18 cellular contexts compared by ENCODE assay signal in the genomic region with DNA sequence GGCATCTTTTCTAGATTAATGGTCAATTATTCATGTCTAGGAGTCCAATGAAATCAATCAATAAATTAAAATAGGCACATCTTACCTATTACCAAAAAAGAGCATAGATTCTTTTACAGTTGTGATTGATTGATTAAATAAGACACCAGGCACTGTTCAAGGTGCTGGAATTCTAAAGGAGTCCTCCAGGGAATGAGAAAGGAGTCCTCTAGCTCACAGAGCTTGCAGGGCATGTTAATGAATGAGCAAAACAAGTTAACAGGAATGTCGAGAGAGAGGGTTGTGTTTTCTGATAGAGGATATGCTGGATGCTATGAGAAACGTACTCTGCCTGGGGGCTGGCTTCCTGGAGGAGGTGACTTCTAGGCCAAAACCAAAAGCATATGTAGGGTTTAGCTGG.
DNase-seq lines count a peak whose midpoint lies in the region; ATAC-seq and TF ChIP-seq lines count a peak whose summit lies in the region.
"Had no signal": no experiment of that assay in that cellular context is flagged by ENCODE, and none has a peak within 500 bp of the region (broad histone marks: within the 10 kb centered on the region; RNA-seq: fewer than 3 reads in every experiment).

No MANE protein-coding gene starts in this region.

- H3K4me3 Mint-ChIP-seq in HFFc6 (peak overlapping the region; percentile 51; the same call in 1 of the 2 replicates), WTC11 (no peak overlapping the region)
- H3K4me3 Mint-ChIP-seq: B cell; CD4-positive, alpha-beta T cell had no signal

- H3K23ac ChIP-seq in mesendoderm (ENCODE audit: low read length) = no peak overlapping the region

- no peaks in the 10 kb centered on the region for H3K9me3 Mint-ChIP-seq in HFFc6
- H3K9me3 Mint-ChIP-seq in WTC11 = peaks cover 19% of the 10 kb centered on the region
- H3K9me3 Mint-ChIP-seq: CD4-positive, alpha-beta T cell had no signal

- peak; percentile 64 for ATAC-seq in WTC11

- H3K18ac ChIP-seq in mesendoderm (ENCODE audit: low read length) = no peak overlapping the region

- CTCF ChIA-PET in WTC11 (lab: Charles Lee) = interaction anchor here (1.1 to 2.0 kb wide), 2 partner anchors 9 to 224 kb away, joined by 5 to 6 read pairs; no protein-coding TSS in a partner anchor

- H2AFZ ChIP-seq in smooth muscle cell (ENCODE audit: low read depth) = no peak overlapping the region

- H3K79me2 ChIP-seq in mesendoderm (ENCODE audit: control insufficient read depth, insufficient read depth, low read length) = no peaks in the 10 kb centered on the region
- no peaks in the 10 kb centered on the region for H3K79me2 ChIP-seq in smooth muscle cell (ENCODE audit: low read depth)

- H3K4me2 ChIP-seq in mesendoderm (ENCODE audit: low read length) (no peak overlapping the region), smooth muscle cell (peak overlapping the region; percentile 58)

- no peak overlapping the region for H4K5ac ChIP-seq in mesendoderm (ENCODE audit: low read length)

- H3K27ac ChIP-seq in mesendoderm (ENCODE audit: low read depth, low read length) (no peak overlapping the region), smooth muscle cell (ENCODE audit: low read depth) (peak overlapping the region; percentile 55)
- H3K27ac ChIP-seq: Peyer's patch had no signal

- H3K27me3 ChIP-seq in mesendoderm (ENCODE audit: insufficient read depth, low read length, poor library complexity) = no peaks in the 10 kb centered on the region
- no peaks in the 10 kb centered on the region for H3K27me3 ChIP-seq in smooth muscle cell (ENCODE audit: low read depth)
- H3K27me3 ChIP-seq: Peyer's patch had no signal

- H3K27me3 Mint-ChIP-seq in HFFc6 (ENCODE audit: insufficient read depth) = peaks cover 3% of the 10 kb centered on the region
- H3K27me3 Mint-ChIP-seq in WTC11 (ENCODE audit: low read depth) = no peaks in the 10 kb centered on the region
- H3K27me3 Mint-ChIP-seq: B cell; CD4-positive, alpha-beta T cell had no signal

- H3K4ac ChIP-seq in mesendoderm (ENCODE audit: low read depth, low read length) = no peak overlapping the region

- H3K4me1 Mint-ChIP-seq in HFFc6 (ENCODE audit: low read depth) = peaks cover 21% of the 10 kb centered on the region
- peaks cover 4% of the 10 kb centered on the region for H3K4me1 Mint-ChIP-seq in WTC11
- H3K4me1 Mint-ChIP-seq: B cell had no signal

- H3K9ac ChIP-seq in mesendoderm (ENCODE audit: low read length) (no peak overlapping the region), smooth muscle cell (ENCODE audit: low read depth) (no peak overlapping the region)

- no peaks in the 10 kb centered on the region for H3K36me3 ChIP-seq in mesendoderm (ENCODE audit: control insufficient read depth, insufficient read depth, low read length)
- no peaks in the 10 kb centered on the region for H3K36me3 ChIP-seq in smooth muscle cell (ENCODE audit: low read depth)
- H3K36me3 ChIP-seq: Peyer's patch had no signal

- H3K36me3 Mint-ChIP-seq in HFFc6 (ENCODE audit: low read depth) = peaks cover 32% of the 10 kb centered on the region
- H3K36me3 Mint-ChIP-seq in WTC11 = peaks cover 7% of the 10 kb centered on the region; the same call in 1 of the 2 replicates

- no CpG with 5 or more reads among the region's 2 CpGs for WGBS in mesendoderm (ENCODE audit: extremely low coverage, insufficient coverage, low lambda C conversion rate)
- 42% methylated on average over 2 of the region's 2 CpGs for WGBS in smooth muscle cell (ENCODE audit: low lambda C conversion rate)

- H3K4me3 ChIP-seq in mesendoderm (ENCODE audit: low read length) (no peak overlapping the region), smooth muscle cell (no peak overlapping the region)
- H3K4me3 ChIP-seq: Peyer's patch had no signal

- H3K4me1 ChIP-seq in mesendoderm (ENCODE audit: control insufficient read depth, low read depth, low read length) = no peaks in the 10 kb centered on the region
- no peaks in the 10 kb centered on the region for H3K4me1 ChIP-seq in smooth muscle cell (ENCODE audit: low read depth)
- H3K4me1 ChIP-seq: Peyer's patch had no signal

- POLR2A ChIA-PET in WTC11 (lab: Charles Lee) = no interaction called here

- no peak overlapping the region for H2BK5ac ChIP-seq in mesendoderm (ENCODE audit: low read length)

- peaks cover 5% of the 10 kb centered on the region for H3F3A ChIP-seq in smooth muscle cell (ENCODE audit: low read depth)

- no peaks in the 10 kb centered on the region for H3K9me3 ChIP-seq in smooth muscle cell (replicated peaks; ENCODE audit: low read depth)
- H3K9me3 ChIP-seq: Peyer's patch had no signal

- DNase-seq in HFFc6 (no peak), WTC11 (ENCODE audit: low spot score) (no peak), mesendoderm (peak; percentile 38), smooth muscle cell (lab: John Stamatoyannopoulos, UW; ENCODE audit: unreplicated experiment) (no peak), mesenteric fat pad (ENCODE audit: low spot score) (no peak), T1000 (lab: John Stamatoyannopoulos, UW) (no peak), NCI-H1436 (lab: John Stamatoyannopoulos, UW) (no peak)
- DNase-seq: CD4-positive, alpha-beta T cell; DMS79; KG1; NCI-H1092 treated with DMSO at 0.1 percent for 48 hours; NCI-H187 treated with DMSO at 0.1 percent for 48 hours; NCI-H2171 treated with DMSO at 0.1 percent for 48 hours; NCI-H510A; NCI-H82; SHP77 had no signal

- no peaks in the 10 kb centered on the region for H3K79me1 ChIP-seq in mesendoderm (ENCODE audit: low read length)

- H2AK5ac ChIP-seq in mesendoderm (ENCODE audit: low read length) = no peak overlapping the region

- TF ChIP-seq CTCF in HFFc6 (IDR thresholded peaks at IDR 0.05) (no peak), WTC11 (IDR thresholded peaks at IDR 0.05) (no peak), smooth muscle cell (IDR thresholded peaks at IDR 0.05; ENCODE audit: borderline replicate concordance, insufficient read depth, poor library complexity, severe bottlenecking) (no peak)

- peak overlapping the region; percentile 85 for H3K27ac Mint-ChIP-seq in HFFc6
- H3K27ac Mint-ChIP-seq in WTC11 = 0 out of 2 replicates have a peak overlapping the region, but pooled peaks have one; percentile 57
- H3K27ac Mint-ChIP-seq: B cell; CD4-positive, alpha-beta T cell had no signal

- H3K56ac ChIP-seq in mesendoderm (ENCODE audit: low read length) = no peak overlapping the region

- H2BK120ac ChIP-seq in mesendoderm (ENCODE audit: low read depth, low read length) = no peak overlapping the region

- H4K20me1 ChIP-seq in smooth muscle cell (ENCODE audit: low read depth) = no peaks in the 10 kb centered on the region

- H2BK15ac ChIP-seq in mesendoderm (replicated peaks; ENCODE audit: low read depth) = no peak overlapping the region

- H4K8ac ChIP-seq in mesendoderm (ENCODE audit: low read depth, low read length) = no peak overlapping the region

TF ChIP-seq in WTC11, 78 proteins besides CTCF, POLR2A, EP300 and RAD21 (continues in another document):
- TF ChIP-seq ZBTB21 (CRISPR knock-in tag; IDR thresholded peaks at IDR 0.05; ENCODE audit: borderline replicate concordance) (no peak), ATF1 (CRISPR knock-in tag; IDR thresholded peaks at IDR 0.05) (no peak), ZMAT4 (CRISPR knock-in tag; IDR thresholded peaks at IDR 0.05) (no peak), JAZF1 (CRISPR knock-in tag; IDR thresholded peaks at IDR 0.05) (no peak), OVOL2 (CRISPR knock-in tag; IDR thresholded peaks at IDR 0.05; ENCODE audit: borderline replicate concordance) (no peak), CBFB (CRISPR knock-in tag; IDR thresholded peaks at IDR 0.05; ENCODE audit: low read depth) (no peak), HMGXB4 (CRISPR knock-in tag; IDR thresholded peaks at IDR 0.05) (no peak), TEAD4 (CRISPR knock-in tag; IDR thresholded peaks at IDR 0.05) (no peak), NR3C1 (CRISPR knock-in tag; conservative IDR thresholded peaks at IDR 0.05; ENCODE audit: low read depth) (no peak), HMGA2 (CRISPR knock-in tag; IDR thresholded peaks at IDR 0.05) (no peak), MYBL2 (CRISPR knock-in tag; IDR thresholded peaks at IDR 0.05) (no peak)
